ENCODE assay signal across 30 cellular contexts in the genomic region with DNA sequence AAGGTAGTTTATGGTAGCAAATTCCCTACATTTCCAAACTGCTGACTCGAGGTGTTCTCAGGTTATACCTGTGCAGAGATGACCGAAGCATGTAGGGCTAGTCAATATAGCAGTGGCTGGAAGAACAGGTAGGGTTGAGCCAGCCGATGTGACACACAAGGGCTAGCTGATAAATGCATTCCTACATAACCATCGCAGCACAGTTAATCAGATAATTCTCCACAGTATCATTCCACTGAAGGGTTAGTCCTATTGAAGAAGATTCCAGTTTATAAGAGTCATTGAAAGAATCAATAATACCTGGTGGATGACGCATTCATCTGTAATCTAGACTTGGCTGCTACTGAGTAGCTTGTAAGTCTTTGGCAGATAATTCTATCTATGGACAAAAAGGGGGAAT.
DNase-seq lines count a peak whose midpoint lies in the region; ATAC-seq and TF ChIP-seq lines count a peak whose summit lies in the region.
"Had no signal": no experiment of that assay in that cellular context is flagged by ENCODE, and none has a peak within 500 bp of the region (broad histone marks: within the 10 kb centered on the region; RNA-seq: fewer than 3 reads in every experiment).

No MANE protein-coding gene starts in this region.

- peaks cover 6% of the 10 kb centered on the region for H3K4me1 Mint-ChIP-seq in type B pancreatic cell (ENCODE audit: unreplicated experiment)
- H3K4me1 Mint-ChIP-seq: naive B cell, T-cell had no signal

- H3K27ac Mint-ChIP-seq in type B pancreatic cell = peak overlapping the region; percentile 75
- H3K27ac Mint-ChIP-seq: naive B cell, T-cell had no signal

- no peaks in the 10 kb centered on the region for H3K36me3 Mint-ChIP-seq in type B pancreatic cell
- H3K36me3 Mint-ChIP-seq: T-cell had no signal

- POLR2A ChIA-PET in RWPE1 (lab: Yijun Ruan, JAX; ENCODE audit: low non-redundant PET) = no interaction called here

- peak; percentile 4 for DNase-seq in HS-27A (ENCODE audit: low read depth)
- peak; percentile 95 for DNase-seq in RWPE1 (ENCODE audit: low spot score)
- DNase-seq in type B pancreatic cell (ENCODE audit: extremely low spot score, unreplicated experiment) = no peak
- no peak for DNase-seq in hippocampal formation (lab: John Stamatoyannopoulos, UW)
- DNase-seq in foreskin fibroblast = no peak
- DNase-seq: activated CD4-positive, alpha-beta T cell treated with anti-CD3 and anti-CD28 coated beads for 1 hour; activated naive CD4-positive, alpha-beta T cell; activated T-cell treated with anti-CD3 and anti-CD28 coated beads, Interleukin-2, amount 50 U/mL, for 1 hour; AML-193; amygdala; DMS79; effector CD8-positive, alpha-beta T cell; GOT3; left colon; mesenchymal stem cell; naive B cell; NCI-H2171 treated with DMSO at 0.1 percent for 48 hours; NCI-H526 treated with DMSO at 0.1 percent for 48 hours; occipital lobe; retina; SHP77 treated with DMSO at 0.1 percent for 48 hours; spleen; stimulated activated CD4-positive, alpha-beta T cell treated with anti-CD3 and anti-CD28 coated beads, Interleukin-4, amount 100 ng/mL, for 1 hour; stimulated activated naive CD4-positive, alpha-beta T cell treated with Interleukin-2 at 50 U/mL for 16 hours; T-cell; thyroid gland had no signal

- no peak overlapping the region for H3K27ac ChIP-seq in RWPE1
- H3K27ac ChIP-seq: esophagus muscularis mucosa, spleen, thyroid gland had no signal

- TF ChIP-seq CTCF in RWPE1 (conservative IDR thresholded peaks at IDR 0.05; ENCODE audit: low read depth) = no peak
- TF ChIP-seq CTCF in type B pancreatic cell (conservative IDR thresholded peaks at IDR 0.05) = no peak
- TF ChIP-seq CTCF in foreskin fibroblast (IDR thresholded peaks at IDR 0.05; ENCODE audit: low read depth, low read length) = no peak

- H3K9me3 Mint-ChIP-seq in type B pancreatic cell = no peaks in the 10 kb centered on the region
- H3K9me3 Mint-ChIP-seq: T-cell had no signal

- no peaks in the 10 kb centered on the region for H3K27me3 Mint-ChIP-seq in type B pancreatic cell
- H3K27me3 Mint-ChIP-seq: naive B cell had no signal

- CTCF ChIA-PET in RWPE1 (lab: Yijun Ruan, JAX) = interaction anchor here (0.6 kb wide), 1 partner anchor 915 kb away, joined by 3 read pairs; no protein-coding TSS in a partner anchor

- peak; percentile 73 for ATAC-seq in esophagus mucosa
- ATAC-seq in GM21367 (IDR thresholded peaks at IDR 0.05; ENCODE audit: unreplicated experiment) = no peak
- ATAC-seq: K562, left colon, T-cell had no signal

- H3K4me3 ChIP-seq in foreskin fibroblast (ENCODE audit: low read depth in 1 of 2, low read length in 2 of 2) = no peak overlapping the region
- H3K4me3 ChIP-seq: esophagus muscularis mucosa, K562, spleen, thyroid gland had no signal

- no peak overlapping the region for H3K4me3 Mint-ChIP-seq in type B pancreatic cell
- H3K4me3 Mint-ChIP-seq: naive B cell, T-cell had no signal

Comparison
In these comparisons a context has a peak if more than half of its experiments do, and no peak if none do; other contexts are left out.
1. DNase-seq: peak in HS-27A (single experiment) and RWPE1 (single experiment); none in type B pancreatic cell (single experiment), hippocampal formation (0 of 2) and foreskin fibroblast (0 of 2).